4 cellular contexts compared by ENCODE assay signal in genomic region chr1:76876996-76877395, GRCh38. TPM values are rescaled to one million over a fixed set of nuclear protein-coding genes. Genes with fewer than 3 reads are reported as not detected.
"Had no signal": no experiment of that assay in that cellular context is flagged by ENCODE, and none has a peak within 500 bp of the region (broad histone marks: within the 10 kb centered on the region; RNA-seq: fewer than 3 reads in every experiment).

No MANE protein-coding gene starts in this region.

RNA-seq across cellular contexts. Expression of gene ST6GALNAC5, which starts 9.7 kb away (rescaled TPM):
- total RNA-seq: dermis microvascular lymphatic vessel endothelial cell, mononuclear cell, natural killer cell had no signal
- polyA plus RNA-seq: immature natural killer cell had no signal
